ENCODE assay signal across 11 cellular contexts in the genomic region with DNA sequence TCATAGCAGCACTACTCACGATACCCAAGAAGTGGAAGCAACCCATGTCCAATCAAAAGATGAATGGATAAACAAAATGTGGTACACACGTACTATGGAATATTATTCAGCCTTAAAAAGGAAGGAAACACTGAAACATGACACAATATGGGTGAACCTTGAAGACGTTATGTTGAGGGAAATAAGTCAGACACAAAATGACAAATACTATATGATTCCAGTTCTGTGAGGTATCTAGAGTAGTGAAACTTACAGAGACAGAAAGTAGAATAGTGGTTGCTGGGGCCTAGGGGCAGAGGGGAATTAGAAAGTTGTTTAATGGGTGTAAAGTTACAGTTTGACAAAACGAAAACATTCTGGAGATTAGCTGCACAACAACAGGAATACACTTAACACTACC. TPM values are rescaled to one million over a fixed set of nuclear protein-coding genes. Genes with fewer than 3 reads are reported as not detected.
DNase-seq lines count a peak whose midpoint lies in the region; ATAC-seq and TF ChIP-seq lines count a peak whose summit lies in the region.
"Had no signal": no experiment of that assay in that cellular context is flagged by ENCODE, and none has a peak within 500 bp of the region (broad histone marks: within the 10 kb centered on the region; RNA-seq: fewer than 3 reads in every experiment).

No MANE protein-coding gene starts in this region.

- TF ChIP-seq CTCF in H9 (conservative IDR thresholded peaks at IDR 0.05) (no peak), upper lobe of left lung (IDR thresholded peaks at IDR 0.05) (no peak)

- peak; percentile 25 for DNase-seq in activated naive CD4-positive, alpha-beta T cell treated with Interleukin-2 at 50 U/mL for 16 hours
- no peak for DNase-seq in activated naive CD4-positive, alpha-beta T cell treated with anti-CD3 and anti-CD28 coated beads, Interleukin-2, amount 50 U/mL, for 16 hours
- DNase-seq in H9 = no peak
- no peak for DNase-seq in upper lobe of left lung
- DNase-seq in NOMO-1 treated with DMSO at 0.1 percent for 48 hours (lab: John Stamatoyannopoulos, UW; ENCODE audit: unreplicated experiment) = no peak
- no peak for DNase-seq in NCI-H510A (lab: John Stamatoyannopoulos, UW)
- DNase-seq: activated CD4-positive, alpha-beta T cell treated with anti-CD3 and anti-CD28 coated beads for 4 hours; OCI-M1 had no signal

- TF ChIP-seq POLR2A in upper lobe of left lung (IDR thresholded peaks at IDR 0.05) = no peak

- no peak overlapping the region for H3K9ac ChIP-seq in H9 (ENCODE audit: extremely low read depth, insufficient read length, low read length)
- H3K9ac ChIP-seq: neural progenitor cell had no signal

- H3K4ac ChIP-seq in H9 (ENCODE audit: low read depth, low read length) = no peak overlapping the region

- no peaks in the 10 kb centered on the region for H3K27me3 ChIP-seq in H9 (ENCODE audit: insufficient read depth, low read length)
- H3K27me3 ChIP-seq in upper lobe of left lung = no peaks in the 10 kb centered on the region
- H3K27me3 ChIP-seq: neural progenitor cell had no signal

- H3K9me3 Mint-ChIP-seq in H9 = no peaks in the 10 kb centered on the region
- no peaks in the 10 kb centered on the region for H3K9me3 Mint-ChIP-seq in stimulated activated memory B cell treated with anti-CD40 and anti-IgM and Interleukin-4, amounts not matched to agents 10 μg/mL and 1 μg/mL and 100 μg/mL, for 72 hours

- H2AFZ ChIP-seq in H9 (ENCODE audit: low read length) = no peak overlapping the region
- H2AFZ ChIP-seq: neural progenitor cell had no signal

- H4K91ac ChIP-seq in H9 (ENCODE audit: insufficient read length, low read depth, low read length) = no peak overlapping the region

- no peaks in the 10 kb centered on the region; a peak in 1 of 7 replicates for H3K36me3 Mint-ChIP-seq in H9 (ENCODE audit: insufficient read depth in 1 of 3, low read depth in 3 of 3)
- H3K36me3 Mint-ChIP-seq in stimulated activated memory B cell treated with anti-CD40 and anti-IgM and Interleukin-4, amounts not matched to agents 10 μg/mL and 1 μg/mL and 100 μg/mL, for 72 hours = peaks cover 23% of the 10 kb centered on the region

- peak; percentile 70 for ATAC-seq in HG03558 (IDR thresholded peaks at IDR 0.05; ENCODE audit: extremely low read depth, unreplicated experiment)
- ATAC-seq in stimulated activated memory B cell treated with anti-CD40 and anti-IgM and Interleukin-4, amounts not matched to agents 10 μg/mL and 1 μg/mL and 100 μg/mL, for 72 hours = peak; percentile 51
- no peak for ATAC-seq in upper lobe of left lung (ENCODE audit: low FRiP score in 2 of 2)

- no peak overlapping the region for H3K23ac ChIP-seq in H9 (ENCODE audit: insufficient read length, low read depth, low read length)

- H3K56ac ChIP-seq in H9 (ENCODE audit: insufficient read length, low read depth, low read length) = no peak overlapping the region

- no peak overlapping the region for H3K4me3 ChIP-seq in upper lobe of left lung
- H3K4me3 ChIP-seq: neural progenitor cell had no signal

- no peaks in the 10 kb centered on the region for H3K36me3 ChIP-seq in upper lobe of left lung
- H3K36me3 ChIP-seq: neural progenitor cell had no signal

- H3K79me1 ChIP-seq in H9 (ENCODE audit: insufficient read depth, low read depth, low read length, poor library complexity, severe bottlenecking) = peaks cover 3% of the 10 kb centered on the region

- H3K79me2 ChIP-seq in H9 (ENCODE audit: insufficient read depth, low read length) = peaks cover 42% of the 10 kb centered on the region; the same call in 1 of the 2 replicates

- H3K27me3 Mint-ChIP-seq in H9 (ENCODE audit: low read depth) = no peaks in the 10 kb centered on the region
- no peaks in the 10 kb centered on the region for H3K27me3 Mint-ChIP-seq in stimulated activated memory B cell treated with anti-CD40 and anti-IgM and Interleukin-4, amounts not matched to agents 10 μg/mL and 1 μg/mL and 100 μg/mL, for 72 hours

- H3K27ac Mint-ChIP-seq in H9 = peak overlapping the region; percentile 61 to 91 (median 83); a peak in 5 of 7 replicates
- H3K27ac Mint-ChIP-seq in stimulated activated memory B cell treated with anti-CD40 and anti-IgM and Interleukin-4, amounts not matched to agents 10 μg/mL and 1 μg/mL and 100 μg/mL, for 72 hours = peak overlapping the region; percentile 3
- H3K27ac Mint-ChIP-seq: neural progenitor cell had no signal

- WGBS in H9 (ENCODE audit: extremely low coverage, insufficient read length, low lambda C conversion rate) = no CpG with 5 or more reads among the region's 4 CpGs
- 79 to 81% methylated on average over 4 of the region's 4 CpGs for WGBS in upper lobe of left lung, 2 donors

- no peak overlapping the region for H4K5ac ChIP-seq in H9 (ENCODE audit: insufficient read length, low read depth, low read length)

- no peak overlapping the region for H2BK120ac ChIP-seq in H9 (ENCODE audit: low read depth, low read length, poor library complexity, severe bottlenecking)

- no peak overlapping the region for H3K14ac ChIP-seq in H9 (ENCODE audit: insufficient read depth, low read length)

- peaks cover 55 to 58% of the 10 kb centered on the region in 2 experiments for H3K4me1 Mint-ChIP-seq in H9
- H3K4me1 Mint-ChIP-seq in stimulated activated memory B cell treated with anti-CD40 and anti-IgM and Interleukin-4, amounts not matched to agents 10 μg/mL and 1 μg/mL and 100 μg/mL, for 72 hours = peaks cover 69% of the 10 kb centered on the region

- TF ChIP-seq EP300 in upper lobe of left lung (IDR thresholded peaks at IDR 0.05) = no peak

- no peaks in the 10 kb centered on the region for H3K9me3 ChIP-seq in H9 (ENCODE audit: control insufficient read depth, low read depth, low read length)
- H3K9me3 ChIP-seq in upper lobe of left lung = no peaks in the 10 kb centered on the region

- no peak overlapping the region for H3K18ac ChIP-seq in H9 (ENCODE audit: insufficient read length, low read depth, low read length)

- H2BK20ac ChIP-seq in H9 (ENCODE audit: low read depth, low read length, poor library complexity, severe bottlenecking) = no peak overlapping the region

- no peak overlapping the region for H2BK5ac ChIP-seq in H9 (ENCODE audit: insufficient read length, low read length)

- no peak overlapping the region for H3K4me3 Mint-ChIP-seq in H9
- H3K4me3 Mint-ChIP-seq in stimulated activated memory B cell treated with anti-CD40 and anti-IgM and Interleukin-4, amounts not matched to agents 10 μg/mL and 1 μg/mL and 100 μg/mL, for 72 hours = peak overlapping the region; percentile 58
- H3K4me3 Mint-ChIP-seq: neural progenitor cell had no signal

- no peaks in the 10 kb centered on the region for H3K23me2 ChIP-seq in H9 (ENCODE audit: insufficient read length, low read depth, low read length, poor library complexity, severe bottlenecking)

- H2BK15ac ChIP-seq in H9 (ENCODE audit: low read depth, low read length) = no peak overlapping the region

- H3K4me2 ChIP-seq in H9 (ENCODE audit: insufficient read depth, insufficient read length, low read length) = no peak overlapping the region
- H3K4me2 ChIP-seq: neural progenitor cell had no signal

- no peak overlapping the region for H2AK5ac ChIP-seq in H9 (ENCODE audit: insufficient read length, low read length)

- H4K20me1 ChIP-seq in H9 (ENCODE audit: control insufficient read depth, insufficient read depth, insufficient read length) = no peaks in the 10 kb centered on the region

- no peak overlapping the region for H3T11ph ChIP-seq in H9 (ENCODE audit: low read length)

- H3K4me1 ChIP-seq in H9 (ENCODE audit: insufficient read depth, low read length) (peaks cover 3% of the 10 kb centered on the region; the same call in 1 of the 2 replicates), upper lobe of left lung (peaks cover under 1 to 33% (median 6%) of the 10 kb centered on the region in 4 donors)

- H4K8ac ChIP-seq in H9 (replicated peaks; ENCODE audit: insufficient read length, low read depth, low read length) = no peak overlapping the region

- H2BK12ac ChIP-seq in H9 (ENCODE audit: insufficient read length, low read depth, low read length) = no peak overlapping the region

- H3K27ac ChIP-seq in H9 (ENCODE audit: insufficient read length, low read depth, low read length) (no peak overlapping the region), upper lobe of left lung (no peak overlapping the region)
- H3K27ac ChIP-seq: neural progenitor cell had no signal

RNA-seq across cellular contexts. Expression of a gene that starts 24.7 kb away (rescaled TPM):
- total RNA-seq in H9 (2021) (112 TPM in 2 replicates), upper lobe of left lung (10 to 100 TPM; 21.9 to 70.2 (median 53.8) TPM)

Comparison
In these comparisons a context has a peak if more than half of its experiments do, and no peak if none do; other contexts are left out.
1. ATAC-seq: peak in HG03558 (single experiment) and stimulated activated memory B cell treated with anti-CD40 and anti-IgM and Interleukin-4, amounts not matched to agents 10 μg/mL and 1 μg/mL and 100 μg/mL, for 72 hours (single experiment); none in upper lobe of left lung (0 of 2).